Comparison of ENCODE assay signal across 8 cellular contexts in genomic region chr13:19634129-19634740, GRCh38. TPM values are rescaled to one million over a fixed set of nuclear protein-coding genes. Genes with fewer than 3 reads are reported as not detected.
DNase-seq lines count a peak whose midpoint lies in the region; ATAC-seq and TF ChIP-seq lines count a peak whose summit lies in the region.

No MANE protein-coding gene starts in this region.

- H3K4me1 ChIP-seq in Caco-2: peaks cover 8% of the 10 kb centered on the region

- peak overlapping the region; percentile 54 for H3K27ac ChIP-seq in angular gyrus (ENCODE audit: low read depth, low read length)

- POLR2A ChIA-PET in Caco-2 (lab: Charles Lee): interaction anchor here (2.1 kb wide), 1 partner anchor 32 kb away, joined by 12 read pairs; no protein-coding TSS in a partner anchor

- no TSS peak for BruUV-seq in Caco-2 (replicated peaks; lab: Mats Ljungman, UMichigan)

- DNase-seq in Caco-2 (peak in 1 of 2 experiments; percentile 27), LHCN-M2 (ENCODE audit: low read depth) (peak; percentile 27), sciatic nerve (ENCODE audit: low spot score) (no peak), HuH-7 (ENCODE audit: low spot score) (no peak), DMS153 treated with DMSO at 0.1 percent for 48 hours (lab: John Stamatoyannopoulos, UW; ENCODE audit: unreplicated experiment) (no peak)

- no peak for TF ChIP-seq CTCF in Caco-2 (IDR thresholded peaks at IDR 0.05; ENCODE audit: insufficient read depth in 1 of 2, low read depth in 1 of 2, low read length in 1 of 2, severe bottlenecking in 1 of 2, unreplicated experiment in 1 of 2)

- ATAC-seq in GM21515 (IDR thresholded peaks at IDR 0.05; ENCODE audit: unreplicated experiment) (peak; percentile 19), sciatic nerve (peak; percentile 79)

- CTCF ChIA-PET in Caco-2 (lab: Charles Lee): interaction anchor here (1.9 kb wide), 1 partner anchor 47 kb away, joined by 5 read pairs; no protein-coding TSS in a partner anchor

- peak overlapping the region; percentile 92 for H3K4me3 Mint-ChIP-seq in Caco-2 (ENCODE audit: unreplicated experiment)

- no peaks in the 10 kb centered on the region; the same call in 1 of the 2 replicates for H3K36me3 ChIP-seq in Caco-2 (ENCODE audit: control insufficient read depth, insufficient read depth, low read length)

- H3K27me3 ChIP-seq in Caco-2 (replicated peaks; ENCODE audit: control insufficient read depth, insufficient read depth, low read length): no peaks in the 10 kb centered on the region

- peaks cover 2% of the 10 kb centered on the region for H3K4me1 Mint-ChIP-seq in Caco-2 (ENCODE audit: low read depth, unreplicated experiment)

- peak overlapping the region; percentile 91 for H3K27ac Mint-ChIP-seq in Caco-2 (ENCODE audit: unreplicated experiment)

- no peaks in the 10 kb centered on the region for H3K27me3 Mint-ChIP-seq in Caco-2 (ENCODE audit: insufficient read depth, unreplicated experiment)

- H3K9me3 Mint-ChIP-seq in Caco-2 (ENCODE audit: unreplicated experiment): peaks cover 11% of the 10 kb centered on the region

- intact Hi-C loops in Caco-2 (cut with micrococcal nuclease; ENCODE audit: unreplicated experiment) (no loop called here), sciatic nerve (cut with DNase I) (no loop called here)

- no peaks in the 10 kb centered on the region for H3K9me3 ChIP-seq in Caco-2

- H3K4me3 ChIP-seq in Caco-2 (ENCODE audit: low read depth, low read length) (peak overlapping the region; percentile 69), iPS-11a (ENCODE audit: low read depth, low read length) (peak overlapping the region; percentile 80)

- H3K36me3 Mint-ChIP-seq in Caco-2 (ENCODE audit: insufficient read depth, unreplicated experiment): peaks cover 61% of the 10 kb centered on the region

RNA-seq across cellular contexts. Expression of gene MPHOSPH8, which starts 0.8 kb away (rescaled TPM):
- total RNA-seq in Caco-2 (2022) (31.6 and 31.8 TPM in 2 replicates), LHCN-M2 (2014; rRNA removed) (8.3 and 11.0 TPM in 2 replicates), sciatic nerve (51.0 TPM)
- 9.9 TPM for polyA plus RNA-seq in LHCN-M2 (2012)
